ENCODE assay signal across 35 cellular contexts in genomic region chr10:7705341-7705740, GRCh38. TPM values are rescaled to one million over a fixed set of nuclear protein-coding genes. Genes with fewer than 3 reads are reported as not detected.
"Had no signal": no experiment of that assay in that cellular context is flagged by ENCODE, and none has a peak within 500 bp of the region (broad histone marks: within the 10 kb centered on the region; RNA-seq: fewer than 3 reads in every experiment).

No MANE protein-coding gene starts in this region.

- DNase-seq: naive thymus-derived CD4-positive, alpha-beta T cell; natural killer cell; occipital lobe; ovary; posterior cingulate gyrus; psoas muscle; right cardiac atrium; spleen; stimulated activated CD4-positive, alpha-beta T cell treated with anti-CD3 and anti-CD28 coated beads, Interleukin-12 subunit alpha, Interleukin-12 subunit beta, amount 100 ng/mL, for 4 hours; stimulated activated CD4-positive, alpha-beta T cell treated with anti-CD3 and anti-CD28 coated beads, Interleukin-1b, Interleukin-23, amount 100 ng/mL, for 48 hours; stimulated activated CD4-positive, alpha-beta T cell treated with anti-CD3 and anti-CD28 coated beads, Interleukin-4, amount 100 ng/mL, for 1 hour; stimulated activated CD4-positive, alpha-beta T cell treated with anti-CD3 and anti-CD28 coated beads, Interleukin-4, amount 100 ng/mL, for 4 hours; stimulated activated CD8-positive, alpha-beta memory T cell treated with anti-CD3 and anti-CD28 coated beads, Interleukin-4, amount 100 ng/mL, for 48 hours; stimulated activated naive CD4-positive, alpha-beta T cell treated with Interleukin-2 at 50 U/mL for 16 hours; stomach; thyroid gland; trophoblast cell; upper lobe of left lung had no signal

- FAIRE-seq: urothelium cell line had no signal

- H3K4me2 ChIP-seq: neural progenitor cell, smooth muscle cell had no signal

- H2AFZ ChIP-seq: neural progenitor cell, parathyroid adenoma had no signal

- H3K27ac Mint-ChIP-seq: naive thymus-derived CD4-positive, alpha-beta T cell; natural killer cell; neural progenitor cell; progenitor cell of endocrine pancreas; stimulated activated memory B cell treated with anti-CD40 and anti-IgM and Interleukin-4, amounts not matched to agents 10 μg/mL and 1 μg/mL and 100 μg/mL, for 72 hours; stimulated activated naive CD8-positive, alpha-beta T cell treated with anti-CD3 and anti-CD28 coated beads, Interleukin-15, Interleukin-2, amounts not matched to agents 100 ng/mL and 50 ng/mL, for 24 hours had no signal

- H3K4me3 Mint-ChIP-seq: naive thymus-derived CD4-positive, alpha-beta T cell; natural killer cell; nephron; neural progenitor cell; stimulated activated memory B cell treated with anti-CD40 and anti-IgM and Interleukin-4, amounts not matched to agents 10 μg/mL and 1 μg/mL and 100 μg/mL, for 72 hours; stimulated activated naive CD8-positive, alpha-beta T cell treated with anti-CD3 and anti-CD28 coated beads, Interleukin-15, Interleukin-2, amounts not matched to agents 100 ng/mL and 50 ng/mL, for 24 hours had no signal

- H3K9me3 Mint-ChIP-seq: naive thymus-derived CD4-positive, alpha-beta T cell; natural killer cell; nephron; neural progenitor cell; stimulated activated memory B cell treated with anti-CD40 and anti-IgM and Interleukin-4, amounts not matched to agents 10 μg/mL and 1 μg/mL and 100 μg/mL, for 72 hours; stimulated activated naive CD8-positive, alpha-beta T cell treated with anti-CD3 and anti-CD28 coated beads, Interleukin-15, Interleukin-2, amounts not matched to agents 100 ng/mL and 50 ng/mL, for 24 hours had no signal

- H3K4me1 ChIP-seq: neural progenitor cell, parathyroid adenoma, psoas muscle, spleen, stomach, thyroid gland, tibial nerve, upper lobe of left lung, vagina had no signal

- H3K27me3 Mint-ChIP-seq: progenitor cell of endocrine pancreas had no signal

- H3K36me3 ChIP-seq: neural progenitor cell, ovary, spleen, stomach, thoracic aorta, thyroid gland, tibial nerve, upper lobe of left lung, vagina had no signal

- H3K36me3 Mint-ChIP-seq: naive thymus-derived CD4-positive, alpha-beta T cell; natural killer cell; neural progenitor cell; stimulated activated memory B cell treated with anti-CD40 and anti-IgM and Interleukin-4, amounts not matched to agents 10 μg/mL and 1 μg/mL and 100 μg/mL, for 72 hours had no signal

- H3K9me3 ChIP-seq: ovary, psoas muscle, spleen, stomach, thoracic aorta, thyroid gland, tibial nerve, upper lobe of left lung, vagina had no signal

- H3K4me1 Mint-ChIP-seq: naive thymus-derived CD4-positive, alpha-beta T cell; natural killer cell; neural progenitor cell; stimulated activated memory B cell treated with anti-CD40 and anti-IgM and Interleukin-4, amounts not matched to agents 10 μg/mL and 1 μg/mL and 100 μg/mL, for 72 hours had no signal

- H3K27me3 ChIP-seq: neural progenitor cell, ovary, thyroid gland, upper lobe of left lung, vagina had no signal

- H3K9ac ChIP-seq: neural progenitor cell, parathyroid adenoma had no signal

- H3K4me3 ChIP-seq: neural progenitor cell, ovary, psoas muscle, skin epidermis, smooth muscle cell, spleen, stomach, thoracic aorta, thyroid gland, tibial nerve, upper lobe of left lung, vagina had no signal

- H3K79me2 ChIP-seq: parathyroid adenoma had no signal

- H3K27ac ChIP-seq: neural progenitor cell, ovary, parathyroid adenoma, psoas muscle, skin epidermis, spleen, stomach, thoracic aorta, thyroid gland, tibial nerve, upper lobe of left lung, vagina had no signal

- ATAC-seq: naive thymus-derived CD4-positive, alpha-beta T cell; natural killer cell; psoas muscle; right cardiac atrium; sciatic nerve; stimulated activated memory B cell treated with anti-CD40 and anti-IgM and Interleukin-4, amounts not matched to agents 10 μg/mL and 1 μg/mL and 100 μg/mL, for 72 hours had no signal

RNA-seq across cellular contexts. Expression of gene ITIH2, which starts 2.2 kb away (rescaled TPM):
- total RNA-seq: naive thymus-derived CD4-positive, alpha-beta T cell; natural killer cell; osteoblast; right cardiac atrium; sciatic nerve; spleen; subcutaneous adipose tissue; thoracic aorta; thyroid gland; tibial nerve; ureter; vagina had no signal
- polyA plus RNA-seq: naive thymus-derived CD4-positive, alpha-beta T cell; neural cell; psoas muscle; right cardiac atrium; spleen had no signal

RNA-seq across cellular contexts. Expression of gene ITIH5, which starts 38.6 kb away (rescaled TPM):
- total RNA-seq: naive thymus-derived CD4-positive, alpha-beta T cell; natural killer cell had no signal
- polyA plus RNA-seq: naive thymus-derived CD4-positive, alpha-beta T cell had no signal
